Comparison of ENCODE assay signal across 25 cellular contexts in genomic region chr14:55942826-55943225, GRCh38.
"Had no signal": no experiment of that assay in that cellular context is flagged by ENCODE, and none has a peak within 500 bp of the region (broad histone marks: within the 10 kb centered on the region; RNA-seq: fewer than 3 reads in every experiment).

No MANE protein-coding gene starts in this region.

- H3K27ac ChIP-seq: RWPE1 had no signal

- H3K27me3 ChIP-seq: MG63 had no signal

- FAIRE-seq: HepG2 had no signal

- H3K36me3 ChIP-seq: MG63 had no signal

- ATAC-seq: HepG2, Panc1, PC-3, SK-N-SH treated with all-trans-retinoic acid at 6 μM for 48 hours had no signal

- H3K9me3 ChIP-seq: MG63 had no signal

- H3K4me3 ChIP-seq: MG63 had no signal

- DNase-seq: IMR-90, Karpas-422, KG1, MG63, NCI-H1092, NCI-H1105 treated with DMSO at 0.1 percent for 48 hours, NCI-H1417 treated with DMSO at 0.1 percent for 48 hours, NCI-H146, NCI-H1694 treated with DMSO at 0.1 percent for 48 hours, NCI-H1930, NCI-H2081, NCI-H2107, NCI-H226, NCI-H446, NCI-H510A, NCI-H524 treated with DMSO at 0.1 percent for 48 hours, NCI-H69, NCI-H774, PC-3, SHP77, T-helper 1 cell had no signal
